Comparison of ENCODE assay signal across 21 cellular contexts in genomic region chr22:19407649-19408606, GRCh38. TPM values are rescaled to one million over a fixed set of nuclear protein-coding genes. Genes with fewer than 3 reads are reported as not detected.
DNase-seq lines count a peak whose midpoint lies in the region; ATAC-seq, FAIRE-seq and TF ChIP-seq lines count a peak whose summit lies in the region.
"Had no signal": no experiment of that assay in that cellular context is flagged by ENCODE, and none has a peak within 500 bp of the region (broad histone marks: within the 10 kb centered on the region; RNA-seq: fewer than 3 reads in every experiment).

No MANE protein-coding gene starts in this region.

- H3K4me3 ChIP-seq in foreskin fibroblast (ENCODE audit: low read depth in 1 of 2, low read length in 2 of 2) (no peak overlapping the region), small intestine (ENCODE audit: low read depth in 1 of 2, low read length in 2 of 2) (no peak overlapping the region), testis (no peak overlapping the region)
- H3K4me3 ChIP-seq in naive thymus-derived CD4-positive, alpha-beta T cell (ENCODE audit: low read length) = no peak overlapping the region
- H3K4me3 ChIP-seq: breast epithelium, lung had no signal

- H3K4me1 Mint-ChIP-seq in T-helper 2 cell treated with Interferon-gamma antibody and Interleukin-4, amounts not matched to agents 5 μg/mL and 100 μg/mL, for 36 hours (ENCODE audit: low read depth) = peaks cover 7% of the 10 kb centered on the region
- H3K4me1 Mint-ChIP-seq in naive thymus-derived CD4-positive, alpha-beta T cell = peaks cover 5 to 17% (median 14%) of the 10 kb centered on the region in 7 donors

- intact Hi-C loops in naive thymus-derived CD4-positive, alpha-beta T cell (cut with micrococcal nuclease) = no loop called here
- intact Hi-C loops in testis (cut with DNase I; ENCODE audit: low total_unique reads) = no loop called here

- H3K27me3 ChIP-seq in small intestine (ENCODE audit: control insufficient read depth in 2 of 2, insufficient read depth in 2 of 2, low read length in 2 of 2) (no peaks in the 10 kb centered on the region), testis (no peaks in the 10 kb centered on the region)
- no peaks in the 10 kb centered on the region for H3K27me3 ChIP-seq in naive thymus-derived CD4-positive, alpha-beta T cell (ENCODE audit: control insufficient read depth in 2 of 2, insufficient read depth in 2 of 2, low read length in 2 of 2)
- H3K27me3 ChIP-seq: breast epithelium, foreskin keratinocyte had no signal

- POLR2A ChIA-PET in naive thymus-derived CD4-positive, alpha-beta T cell (lab: Charles Lee) = interaction anchor here (0.5 kb wide), 1 partner anchor 26 kb away, joined by 4 read pairs; no protein-coding TSS in a partner anchor

- H3K36me3 ChIP-seq in small intestine (ENCODE audit: control insufficient read depth in 2 of 2, insufficient read depth in 2 of 2, low read length in 2 of 2) = peaks cover 4 to 17% of the 10 kb centered on the region in 2 donors
- H3K36me3 ChIP-seq in naive thymus-derived CD4-positive, alpha-beta T cell (ENCODE audit: control insufficient read depth in 2 of 3, insufficient read depth in 3 of 3, low read length in 3 of 3) = peaks cover 7 to 69% (median 36%) of the 10 kb centered on the region in 3 experiments
- no peaks in the 10 kb centered on the region for H3K36me3 ChIP-seq in testis (ENCODE audit: low read depth, missing control alignments)
- H3K36me3 ChIP-seq: breast epithelium had no signal

- H3K27me3 Mint-ChIP-seq in T-helper 2 cell treated with Interferon-gamma antibody and Interleukin-4, amounts not matched to agents 5 μg/mL and 100 μg/mL, for 36 hours (ENCODE audit: low read depth) = no peaks in the 10 kb centered on the region
- no peaks in the 10 kb centered on the region for H3K27me3 Mint-ChIP-seq in naive thymus-derived CD4-positive, alpha-beta T cell
- H3K27me3 Mint-ChIP-seq: activated naive CD4-positive, alpha-beta T cell treated with anti-CD3 and anti-CD28 coated beads, Interleukin-2, amount 10 ng/mL, durations not matched to agents 7 days and 5 days; CD4-positive, CD25-positive, alpha-beta regulatory T cell had no signal

- H3K9me3 ChIP-seq in small intestine (ENCODE audit: control insufficient read depth, low read depth) = no peaks in the 10 kb centered on the region
- H3K9me3 ChIP-seq in naive thymus-derived CD4-positive, alpha-beta T cell (ENCODE audit: control insufficient read depth in 2 of 3, low read length in 3 of 3) = no peaks in the 10 kb centered on the region
- no peaks in the 10 kb centered on the region for H3K9me3 ChIP-seq in testis
- H3K9me3 ChIP-seq: breast epithelium had no signal

- H3K27ac ChIP-seq in small intestine (ENCODE audit: low read depth in 1 of 2, low read length in 1 of 2) = no peak overlapping the region
- H3K27ac ChIP-seq in naive thymus-derived CD4-positive, alpha-beta T cell (ENCODE audit: low read depth, low read length) = no peak overlapping the region
- H3K27ac ChIP-seq in testis = no peak overlapping the region
- H3K27ac ChIP-seq: breast epithelium, foreskin keratinocyte had no signal

- H3K4me1 ChIP-seq in small intestine (ENCODE audit: control insufficient read depth in 2 of 2, insufficient read depth in 1 of 2, low read depth in 1 of 2, low read length in 1 of 2) (no peaks in the 10 kb centered on the region), testis (no peaks in the 10 kb centered on the region)
- no peaks in the 10 kb centered on the region for H3K4me1 ChIP-seq in naive thymus-derived CD4-positive, alpha-beta T cell (ENCODE audit: control insufficient read depth in 2 of 2, insufficient read depth in 2 of 2, low read length in 2 of 2)
- H3K4me1 ChIP-seq: breast epithelium, foreskin keratinocyte had no signal

- CTCF ChIA-PET in naive thymus-derived CD4-positive, alpha-beta T cell (lab: Charles Lee) = no interaction called here

- DNase-seq in NCI-H748 (lab: John Stamatoyannopoulos, UW; ENCODE audit: unreplicated experiment) = peak; percentile 18
- no peak for DNase-seq in NCI-H748 treated with DMSO at 0.1 percent for 48 hours (lab: John Stamatoyannopoulos, UW)
- peak; percentile 94 for DNase-seq in SK-N-DZ (ENCODE audit: low spot score)
- DNase-seq in foreskin fibroblast = peak; percentile 21 to 57
- peak; percentile 63 for DNase-seq in small intestine
- DNase-seq in T-helper 2 cell treated with Interferon-gamma antibody and Interleukin-4, amounts not matched to agents 5 μg/mL and 100 μg/mL, for 36 hours (ENCODE audit: low spot score) = no peak
- DNase-seq in naive thymus-derived CD4-positive, alpha-beta T cell = no peak
- no peak for DNase-seq in testis
- DNase-seq: activated CD4-positive, CD25-positive, alpha-beta regulatory T cell treated with anti-CD3 and anti-CD28 coated beads, Interleukin-2, amount 50 U/mL, for 72 hours; activated naive CD4-positive, alpha-beta T cell treated with anti-CD3 and anti-CD28 coated beads, Interleukin-2, amount 10 ng/mL, durations not matched to agents 7 days and 5 days; CD4-positive, CD25-positive, alpha-beta regulatory T cell; foreskin keratinocyte; H9; NCI-H2081; SHP77 treated with DMSO at 0.1 percent for 48 hours; stimulated activated CD4-positive, alpha-beta T cell treated with anti-CD3 and anti-CD28 coated beads, Interleukin-4, amount 100 ng/mL, for 24 hours; trophoblast cell had no signal

- H3K9me3 Mint-ChIP-seq in T-helper 2 cell treated with Interferon-gamma antibody and Interleukin-4, amounts not matched to agents 5 μg/mL and 100 μg/mL, for 36 hours = no peaks in the 10 kb centered on the region
- H3K9me3 Mint-ChIP-seq in naive thymus-derived CD4-positive, alpha-beta T cell = no peaks in the 10 kb centered on the region
- H3K9me3 Mint-ChIP-seq: activated naive CD4-positive, alpha-beta T cell treated with anti-CD3 and anti-CD28 coated beads, Interleukin-2, amount 10 ng/mL, durations not matched to agents 7 days and 5 days; CD4-positive, CD25-positive, alpha-beta regulatory T cell; H9; neural crest cell had no signal

- 55 to 74% (median 64%) methylated on average over 16 of the region's 16 CpGs for WGBS in small intestine, 3 donors
- WGBS in testis, 2 donors = 65 to 74% methylated on average over 15 to 16 of the region's 16 CpGs

- FAIRE-seq in small intestine (lab: Jason Lieb, UNC) = no peak
- FAIRE-seq: A204.1 had no signal

- H3K27ac Mint-ChIP-seq in T-helper 2 cell treated with Interferon-gamma antibody and Interleukin-4, amounts not matched to agents 5 μg/mL and 100 μg/mL, for 36 hours = no peak overlapping the region
- H3K27ac Mint-ChIP-seq in naive thymus-derived CD4-positive, alpha-beta T cell = peak overlapping the region in 1 of 9 donors; percentile 17
- H3K27ac Mint-ChIP-seq: activated naive CD4-positive, alpha-beta T cell treated with anti-CD3 and anti-CD28 coated beads, Interleukin-2, amount 10 ng/mL, durations not matched to agents 7 days and 5 days; H9 had no signal

- no peak overlapping the region for H3K4me3 Mint-ChIP-seq in T-helper 2 cell treated with Interferon-gamma antibody and Interleukin-4, amounts not matched to agents 5 μg/mL and 100 μg/mL, for 36 hours
- no peak overlapping the region for H3K4me3 Mint-ChIP-seq in naive thymus-derived CD4-positive, alpha-beta T cell
- H3K4me3 Mint-ChIP-seq: activated naive CD4-positive, alpha-beta T cell treated with anti-CD3 and anti-CD28 coated beads, Interleukin-2, amount 10 ng/mL, durations not matched to agents 7 days and 5 days; CD4-positive, CD25-positive, alpha-beta regulatory T cell; H9; neural crest cell had no signal

- ATAC-seq in naive thymus-derived CD4-positive, alpha-beta T cell = no peak
- ATAC-seq: foreskin keratinocyte had no signal

- TF ChIP-seq CTCF in foreskin fibroblast (IDR thresholded peaks at IDR 0.05; ENCODE audit: low read depth, low read length) = no peak
- no peak for TF ChIP-seq CTCF in testis (IDR thresholded peaks at IDR 0.05)

- peaks cover 41% of the 10 kb centered on the region for H3K36me3 Mint-ChIP-seq in T-helper 2 cell treated with Interferon-gamma antibody and Interleukin-4, amounts not matched to agents 5 μg/mL and 100 μg/mL, for 36 hours (ENCODE audit: low read depth)
- peaks cover 0 to 55% (median 12%) of the 10 kb centered on the region in 5 donors for H3K36me3 Mint-ChIP-seq in naive thymus-derived CD4-positive, alpha-beta T cell

- no peak for TF ChIP-seq POLR2A in testis (IDR thresholded peaks at IDR 0.05)

RNA-seq across cellular contexts. Expression of gene HIRA, which starts 23.6 kb away (rescaled TPM):
- polyA plus RNA-seq in SK-N-DZ (2014; cell fraction: cytosol; rRNA removed) = 37.0 and 42.3 TPM in 2 replicates
- 21.7 and 29.1 TPM in 2 replicates for polyA plus RNA-seq in SK-N-DZ (2014; cell fraction: nucleus; rRNA removed)
- polyA plus RNA-seq in small intestine = 10 to 100 TPM; 15.7 to 25.8 (median 16.8) TPM
- total RNA-seq in naive thymus-derived CD4-positive, alpha-beta T cell = 10 to 100 TPM; 21.2 to 42.3 (median 29.2) TPM
- polyA plus RNA-seq in naive thymus-derived CD4-positive, alpha-beta T cell = 1 to 10 TPM; 2.8 to 4.9 TPM
- 10 to 100 TPM; 21.8 to 25.7 TPM for total RNA-seq in testis
- polyA plus RNA-seq in testis (ENCODE audit: insufficient read depth, low read depth, low replicate concordance) = 17.7 TPM

RNA-seq across cellular contexts. Expression of gene MRPL40, which starts 24.4 kb away (rescaled TPM):
- 52.4 and 66.8 TPM in 2 replicates for polyA plus RNA-seq in SK-N-DZ (2014; cell fraction: cytosol; rRNA removed)
- 42.5 and 50.9 TPM in 2 replicates for polyA plus RNA-seq in SK-N-DZ (2014; cell fraction: nucleus; rRNA removed)
- polyA plus RNA-seq in small intestine (10 to 100 TPM; 25.2 to 33.5 (median 27.3) TPM), testis (ENCODE audit: insufficient read depth, low read depth, low replicate concordance) (53.8 TPM)
- 10 to 100 TPM; 11.5 to 21.2 (median 17.0) TPM for total RNA-seq in naive thymus-derived CD4-positive, alpha-beta T cell
- 10 to 100 TPM; 65.3 to 72.1 TPM for polyA plus RNA-seq in naive thymus-derived CD4-positive, alpha-beta T cell
- total RNA-seq in testis = 10 to 100 TPM; 28.9 to 29.2 TPM

RNA-seq across cellular contexts. Expression of gene C22orf39, which starts 39.6 kb away (rescaled TPM):
- polyA plus RNA-seq in SK-N-DZ (2014; cell fraction: cytosol; rRNA removed) = 109 and 110 TPM in 2 replicates
- 39.8 and 45.5 TPM in 2 replicates for polyA plus RNA-seq in SK-N-DZ (2014; cell fraction: nucleus; rRNA removed)
- 10 to 100 TPM; 28.6 to 32.2 (median 29.5) TPM for polyA plus RNA-seq in small intestine
- 10 to 100 TPM; 34.2 to 44.9 (median 36.8) TPM for total RNA-seq in naive thymus-derived CD4-positive, alpha-beta T cell
- polyA plus RNA-seq in naive thymus-derived CD4-positive, alpha-beta T cell = 10 to 100 TPM; 51.8 to 58.0 TPM
- total RNA-seq in testis = 10 to 100 TPM; 60.9 to 64.1 TPM
- polyA plus RNA-seq in testis (ENCODE audit: insufficient read depth, low read depth, low replicate concordance) = 38.7 TPM

Comparison
In these comparisons a context has a peak if more than half of its experiments do, and no peak if none do; other contexts are left out.
1. DNase-seq: peak in NCI-H748 (single experiment), SK-N-DZ (single experiment), foreskin fibroblast (2 of 2) and small intestine (single experiment); none in NCI-H748 treated with DMSO at 0.1 percent for 48 hours (single experiment), T-helper 2 cell treated with Interferon-gamma antibody and Interleukin-4, amounts not matched to agents 5 μg/mL and 100 μg/mL, for 36 hours (single experiment), naive thymus-derived CD4-positive, alpha-beta T cell (0 of 9) and testis (single experiment).